ENCODE assay signal across 11 cellular contexts in the genomic region with DNA sequence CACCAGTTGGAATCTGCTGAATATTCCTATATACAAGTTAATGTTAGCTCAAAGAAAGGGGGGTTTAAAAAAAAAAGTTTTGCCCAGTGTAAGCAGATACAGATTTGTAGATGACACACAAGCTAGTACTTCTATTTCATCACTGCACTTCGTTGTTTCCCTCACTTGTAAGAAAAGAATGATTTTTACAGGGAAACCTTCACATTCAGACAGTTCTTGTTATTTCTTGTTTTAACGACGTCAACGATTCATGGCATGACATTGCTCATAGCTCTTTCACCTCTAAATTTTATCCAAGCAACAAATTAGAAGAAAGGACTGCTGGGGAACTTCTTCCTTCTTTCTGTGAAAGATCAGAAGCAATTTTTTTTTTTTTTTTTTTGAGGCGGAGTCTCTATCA. TPM values are rescaled to one million over a fixed set of nuclear protein-coding genes. Genes with fewer than 3 reads are reported as not detected.
DNase-seq lines count a peak whose midpoint lies in the region; ATAC-seq and TF ChIP-seq lines count a peak whose summit lies in the region.
"Had no signal": no experiment of that assay in that cellular context is flagged by ENCODE, and none has a peak within 500 bp of the region (broad histone marks: within the 10 kb centered on the region; RNA-seq: fewer than 3 reads in every experiment).

No MANE protein-coding gene starts in this region.

- H3K9me3 Mint-ChIP-seq in activated CD4-positive, alpha-beta T cell treated with anti-CD3 and anti-CD28 coated beads for 36 hours (ENCODE audit: low read depth) = no peaks in the 10 kb centered on the region
- no peaks in the 10 kb centered on the region for H3K9me3 Mint-ChIP-seq in activated CD4-positive, alpha-beta memory T cell treated with anti-CD3 and anti-CD28 coated beads, Interleukin-2, amount 10 ng/mL, durations not matched to agents 7 days and 5 days

- no peak for TF ChIP-seq CTCF in stomach (IDR thresholded peaks at IDR 0.05)

- no peak for DNase-seq in activated CD4-positive, alpha-beta T cell treated with anti-CD3 and anti-CD28 coated beads for 36 hours
- no peak for DNase-seq in activated CD4-positive, alpha-beta T cell treated with anti-CD3 and anti-CD28 coated beads for 4 hours
- DNase-seq in activated CD4-positive, alpha-beta memory T cell treated with anti-CD3 and anti-CD28 coated beads, Interleukin-2, amount 10 ng/mL, durations not matched to agents 7 days and 5 days = no peak
- peak; percentile 40 for DNase-seq in fibroblast of gingiva (ENCODE audit: low read depth)
- no peak for DNase-seq in stomach
- DNase-seq in HEK293T (ENCODE audit: extremely low spot score) = no peak
- no peak for DNase-seq in DMS153 (lab: John Stamatoyannopoulos, UW)

- TF ChIP-seq POLR2A in stomach (IDR thresholded peaks at IDR 0.05) = no peak

- peak overlapping the region; percentile 41 for H3K4me3 Mint-ChIP-seq in activated CD4-positive, alpha-beta T cell treated with anti-CD3 and anti-CD28 coated beads for 36 hours
- peak overlapping the region; percentile 28 for H3K4me3 Mint-ChIP-seq in activated CD4-positive, alpha-beta memory T cell treated with anti-CD3 and anti-CD28 coated beads, Interleukin-2, amount 10 ng/mL, durations not matched to agents 7 days and 5 days

- H3K4me1 ChIP-seq in stomach = peaks cover 6 to 59% (median 21%) of the 10 kb centered on the region in 4 donors

- peaks cover 3% of the 10 kb centered on the region for H3K36me3 Mint-ChIP-seq in activated CD4-positive, alpha-beta T cell treated with anti-CD3 and anti-CD28 coated beads for 36 hours (ENCODE audit: low read depth)
- H3K36me3 Mint-ChIP-seq in activated CD4-positive, alpha-beta memory T cell treated with anti-CD3 and anti-CD28 coated beads, Interleukin-2, amount 10 ng/mL, durations not matched to agents 7 days and 5 days (ENCODE audit: low read depth) = no peaks in the 10 kb centered on the region

- H3K36me3 ChIP-seq in stomach = no peaks in the 10 kb centered on the region

- H3K27ac Mint-ChIP-seq in activated CD4-positive, alpha-beta T cell treated with anti-CD3 and anti-CD28 coated beads for 36 hours = peak overlapping the region; percentile 82
- H3K27ac Mint-ChIP-seq in activated CD4-positive, alpha-beta memory T cell treated with anti-CD3 and anti-CD28 coated beads, Interleukin-2, amount 10 ng/mL, durations not matched to agents 7 days and 5 days = peak overlapping the region; percentile 68

- no peaks in the 10 kb centered on the region for H3K27me3 ChIP-seq in stomach

- 82 to 92% (median 89%) methylated on average over 5 of the region's 5 CpGs for WGBS in stomach, 5 donors

- CTCF ChIA-PET in activated CD4-positive, alpha-beta T cell treated with anti-CD3 and anti-CD28 coated beads for 36 hours (lab: Charles Lee) = interaction anchor here (0.6 to 2.9 kb wide), 15 partner anchors 9 to 883 kb away, joined by 3 to 16 read pairs (median 4); no protein-coding TSS in a partner anchor
- CTCF ChIA-PET in activated CD4-positive, alpha-beta memory T cell treated with anti-CD3 and anti-CD28 coated beads, Interleukin-2, amount 10 ng/mL, durations not matched to agents 7 days and 5 days (lab: Charles Lee) = interaction anchor here (0.8 to 2.2 kb wide), 9 partner anchors 14 to 392 kb away, joined by 3 to 10 read pairs (median 4); no protein-coding TSS in a partner anchor
- CTCF ChIA-PET in HEK293T (lab: Yijun Ruan, JAX) = interaction anchor here (0.8 kb wide), 1 partner anchor 36 kb away, joined by 8 read pairs; no protein-coding TSS in a partner anchor

- intact Hi-C loops in activated CD4-positive, alpha-beta T cell treated with anti-CD3 and anti-CD28 coated beads for 36 hours (cut with DNase I, micrococcal nuclease) = loop anchor here (1.0 to 5.0 kb wide), 8 partner anchors 14 to 263 kb away; no protein-coding TSS in a partner anchor
- intact Hi-C loops in stomach (cut with DNase I; ENCODE audit: low total_unique reads) = no loop called here

- peak; percentile 8 for ATAC-seq in activated CD4-positive, alpha-beta T cell treated with anti-CD3 and anti-CD28 coated beads for 36 hours
- ATAC-seq in GM18870 (IDR thresholded peaks at IDR 0.05; ENCODE audit: unreplicated experiment) = no peak

- H3K4me3 ChIP-seq in stomach = no peak overlapping the region

- H3K4me1 Mint-ChIP-seq in activated CD4-positive, alpha-beta T cell treated with anti-CD3 and anti-CD28 coated beads for 36 hours = peaks cover 87% of the 10 kb centered on the region
- H3K4me1 Mint-ChIP-seq in activated CD4-positive, alpha-beta memory T cell treated with anti-CD3 and anti-CD28 coated beads, Interleukin-2, amount 10 ng/mL, durations not matched to agents 7 days and 5 days = peaks cover 51% of the 10 kb centered on the region

- TF ChIP-seq EP300 in stomach (IDR thresholded peaks at IDR 0.05) = no peak

- H3K27me3 Mint-ChIP-seq in activated CD4-positive, alpha-beta T cell treated with anti-CD3 and anti-CD28 coated beads for 36 hours = no peaks in the 10 kb centered on the region
- H3K27me3 Mint-ChIP-seq in activated CD4-positive, alpha-beta memory T cell treated with anti-CD3 and anti-CD28 coated beads, Interleukin-2, amount 10 ng/mL, durations not matched to agents 7 days and 5 days = peaks cover 24% of the 10 kb centered on the region

- H3K27ac ChIP-seq in stomach = peak overlapping the region in 3 of 5 donors; percentile 34 to 74 (median 59)

- POLR2A ChIA-PET in activated CD4-positive, alpha-beta T cell treated with anti-CD3 and anti-CD28 coated beads for 36 hours (lab: Charles Lee) = interaction anchor here (0.6 to 2.2 kb wide), 3 partner anchors 36 to 419 kb away, joined by 3 to 15 read pairs (median 9); no protein-coding TSS in a partner anchor
- POLR2A ChIA-PET in activated CD4-positive, alpha-beta memory T cell treated with anti-CD3 and anti-CD28 coated beads, Interleukin-2, amount 10 ng/mL, durations not matched to agents 7 days and 5 days (lab: Charles Lee) = interaction anchor here (1.0 to 2.3 kb wide), 7 partner anchors 10 to 652 kb away, joined by 3 to 17 read pairs (median 7); no protein-coding TSS in a partner anchor
- POLR2A ChIA-PET in HEK293T (lab: Yijun Ruan, JAX) = no interaction called here

- H3K9me3 ChIP-seq in stomach = no peaks in the 10 kb centered on the region

TF ChIP-seq in HEK293T, 16 proteins besides CTCF, POLR2A, EP300 and RAD21:
- no peak for TF ChIP-seq ELF4 (IDR thresholded peaks at IDR 0.05)
- no peak for TF ChIP-seq ARNT (IDR thresholded peaks at IDR 0.05)
- no peak for TF ChIP-seq SP1 (IDR thresholded peaks at IDR 0.05)
- TF ChIP-seq TARDBP (IDR thresholded peaks at IDR 0.05) = no peak
- no peak for TF ChIP-seq NFRKB (IDR thresholded peaks at IDR 0.05)
- no peak for TF ChIP-seq SUZ12 (IDR thresholded peaks at IDR 0.05)
- no peak for TF ChIP-seq CTBP1 (IDR thresholded peaks at IDR 0.05; ENCODE audit: borderline replicate concordance)
- no peak for TF ChIP-seq PKNOX1 (IDR thresholded peaks at IDR 0.05)
- no peak for TF ChIP-seq FOXM1 (IDR thresholded peaks at IDR 0.05; ENCODE audit: borderline replicate concordance)
- no peak for TF ChIP-seq HDGF (IDR thresholded peaks at IDR 0.05; ENCODE audit: borderline replicate concordance)
- TF ChIP-seq BHLHE40 (IDR thresholded peaks at IDR 0.05; ENCODE audit: borderline replicate concordance) = no peak
- no peak for TF ChIP-seq LEF1 (IDR thresholded peaks at IDR 0.05; ENCODE audit: borderline replicate concordance)
- no peak for TF ChIP-seq FOXA1 (IDR thresholded peaks at IDR 0.05)
- TF ChIP-seq FOXK2 (IDR thresholded peaks at IDR 0.05) = no peak
- no peak for TF ChIP-seq ZNF384 (IDR thresholded peaks at IDR 0.05)
- no peak for TF ChIP-seq L3MBTL2 (conservative IDR thresholded peaks at IDR 0.05)

RNA-seq across cellular contexts. Expression of gene C1orf105, which starts 25.7 kb away (rescaled TPM):
- total RNA-seq in activated CD4-positive, alpha-beta T cell treated with anti-CD3 and anti-CD28 coated beads for 36 hours = not detected
- total RNA-seq in activated CD4-positive, alpha-beta memory T cell treated with anti-CD3 and anti-CD28 coated beads, Interleukin-2, amount 10 ng/mL, durations not matched to agents 7 days and 5 days = not detected
- not detected for total RNA-seq in stomach
- polyA plus RNA-seq in stomach = under 1 TPM in 1 of 3 donors, not detected in 2; 0.37 TPM
- total RNA-seq: posterior vena cava, SK-MEL-5 had no signal
- polyA plus RNA-seq: keratinocyte had no signal

RNA-seq across cellular contexts. Expression of gene PIGC, which starts 49.1 kb away (rescaled TPM):
- 10 to 100 TPM; 14.7 to 17.1 TPM for total RNA-seq in activated CD4-positive, alpha-beta T cell treated with anti-CD3 and anti-CD28 coated beads for 36 hours
- 10 to 100 TPM; 24.5 to 26.2 TPM for total RNA-seq in activated CD4-positive, alpha-beta memory T cell treated with anti-CD3 and anti-CD28 coated beads, Interleukin-2, amount 10 ng/mL, durations not matched to agents 7 days and 5 days
- 10 to 100 TPM in 4 of 5 donors, 1 to 10 TPM in 1; 1.2 to 27.9 (median 17.9) TPM for total RNA-seq in stomach
- polyA plus RNA-seq in stomach = 10 to 100 TPM; 15.3 to 25.6 (median 16.1) TPM
